In the genomic region with DNA sequence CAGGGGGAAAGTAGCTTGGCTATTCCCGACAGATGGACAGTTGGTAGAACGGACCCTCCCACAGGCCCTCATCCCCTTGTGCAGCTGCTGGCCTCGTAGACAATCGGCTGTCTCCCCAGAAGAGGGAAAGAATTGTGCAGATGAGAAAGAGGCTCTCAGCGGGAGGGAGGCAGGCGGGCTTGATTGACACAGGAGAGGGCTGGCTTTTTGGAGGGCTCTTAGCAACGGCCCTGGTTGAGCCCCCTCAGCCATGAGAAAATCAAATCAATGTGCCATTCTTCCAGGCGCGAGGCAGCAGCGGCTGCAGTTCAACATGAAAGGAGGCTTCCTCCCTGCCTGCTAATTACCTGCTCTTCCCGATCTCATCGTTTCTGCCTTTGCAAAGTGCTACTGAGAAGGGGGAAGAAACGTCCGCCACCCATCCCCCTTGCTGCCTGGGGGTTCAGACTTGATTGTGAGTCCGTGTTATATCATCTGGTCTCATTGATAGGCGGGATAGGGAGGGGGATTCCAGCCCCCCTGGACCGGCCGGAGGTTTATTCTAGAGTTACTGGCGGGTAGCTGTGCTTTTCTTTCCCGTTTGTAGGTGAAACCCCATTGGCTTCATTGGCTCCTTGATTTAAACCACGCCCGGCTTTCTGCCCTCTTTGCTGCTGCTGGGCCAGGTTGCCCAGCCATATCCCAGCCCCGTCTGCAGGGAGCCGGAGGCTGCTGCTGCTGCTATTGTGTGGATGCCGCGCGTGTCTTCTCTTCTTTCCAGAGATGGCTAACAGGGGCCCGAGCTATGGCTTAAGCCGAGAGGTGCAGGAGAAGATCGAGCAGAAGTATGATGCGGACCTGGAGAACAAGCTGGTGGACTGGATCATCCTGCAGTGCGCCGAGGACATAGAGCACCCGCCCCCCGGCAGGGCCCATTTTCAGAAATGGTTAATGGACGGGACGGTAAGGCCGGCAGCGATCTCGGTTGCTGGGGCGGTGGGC, we compare ENCODE assay signal across 1 cellular context.
A peak's percentile ranks its signal among the peaks of the same experiment; 100 is the strongest.
TF ChIP-seq lines count a peak whose summit lies in the region.

Gene TAGLN3, plus strand, starts transcription at position 262 of the 981 bp plus-strand sequence. Its CDS starts 501 bp downstream, at position 763.

TF ChIP-seq in HepG2, 621 proteins besides CTCF, POLR2A, EP300 and RAD21:
- TF ChIP-seq, protein P1, sequence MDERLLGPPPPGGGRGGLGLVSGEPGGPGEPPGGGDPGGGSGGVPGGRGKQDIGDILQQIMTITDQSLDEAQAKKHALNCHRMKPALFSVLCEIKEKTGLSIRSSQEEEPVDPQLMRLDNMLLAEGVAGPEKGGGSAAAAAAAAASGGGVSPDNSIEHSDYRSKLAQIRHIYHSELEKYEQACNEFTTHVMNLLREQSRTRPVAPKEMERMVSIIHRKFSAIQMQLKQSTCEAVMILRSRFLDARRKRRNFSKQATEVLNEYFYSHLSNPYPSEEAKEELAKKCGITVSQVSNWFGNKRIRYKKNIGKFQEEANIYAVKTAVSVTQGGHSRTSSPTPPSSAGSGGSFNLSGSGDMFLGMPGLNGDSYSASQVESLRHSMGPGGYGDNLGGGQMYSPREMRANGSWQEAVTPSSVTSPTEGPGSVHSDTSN (CRISPR knock-in tag; IDR thresholded peaks at IDR 0.05) = 0 out of 2 replicates have a peak, but pooled peaks have one; percentile 36
- TF ChIP-seq POGK (CRISPR knock-in tag; conservative IDR thresholded peaks at IDR 0.05) (0 out of 2 replicates have a peak, but pooled peaks have one; percentile 21), ZNF292 (CRISPR knock-in tag; IDR thresholded peaks at IDR 0.05; ENCODE audit: borderline replicate concordance, low read depth) (0 out of 2 replicates have a peak, but pooled peaks have one; percentile 19), ZNF777 (CRISPR knock-in tag; IDR thresholded peaks at IDR 0.05) (peak; percentile 51), ZNF367 (CRISPR knock-in tag; IDR thresholded peaks at IDR 0.05; ENCODE audit: borderline replicate concordance) (no peak), TFDP2 (CRISPR knock-in tag; IDR thresholded peaks at IDR 0.05) (no peak), ZNF547 (CRISPR knock-in tag; IDR thresholded peaks at IDR 0.05) (0 out of 2 replicates have a peak, but pooled peaks have one; percentile 47), ZEB1 (IDR thresholded peaks at IDR 0.05; ENCODE audit: insufficient replicate concordance, low read depth) (no peak), ZNF607 (CRISPR knock-in tag; IDR thresholded peaks at IDR 0.05; ENCODE audit: borderline replicate concordance) (0 out of 2 replicates have a peak, but pooled peaks have one; percentile 25), ZNF598 (CRISPR knock-in tag; IDR thresholded peaks at IDR 0.05; ENCODE audit: borderline replicate concordance) (peak; percentile 32; the same call in 1 of the 2 replicates), ZNF501 (CRISPR knock-in tag; IDR thresholded peaks at IDR 0.05) (0 out of 2 replicates have a peak, but pooled peaks have one; percentile 32), ZNF687 (CRISPR knock-in tag; IDR thresholded peaks at IDR 0.05) (0 out of 2 replicates have a peak, but pooled peaks have one; percentile 15)
- TF ChIP-seq, protein P2, sequence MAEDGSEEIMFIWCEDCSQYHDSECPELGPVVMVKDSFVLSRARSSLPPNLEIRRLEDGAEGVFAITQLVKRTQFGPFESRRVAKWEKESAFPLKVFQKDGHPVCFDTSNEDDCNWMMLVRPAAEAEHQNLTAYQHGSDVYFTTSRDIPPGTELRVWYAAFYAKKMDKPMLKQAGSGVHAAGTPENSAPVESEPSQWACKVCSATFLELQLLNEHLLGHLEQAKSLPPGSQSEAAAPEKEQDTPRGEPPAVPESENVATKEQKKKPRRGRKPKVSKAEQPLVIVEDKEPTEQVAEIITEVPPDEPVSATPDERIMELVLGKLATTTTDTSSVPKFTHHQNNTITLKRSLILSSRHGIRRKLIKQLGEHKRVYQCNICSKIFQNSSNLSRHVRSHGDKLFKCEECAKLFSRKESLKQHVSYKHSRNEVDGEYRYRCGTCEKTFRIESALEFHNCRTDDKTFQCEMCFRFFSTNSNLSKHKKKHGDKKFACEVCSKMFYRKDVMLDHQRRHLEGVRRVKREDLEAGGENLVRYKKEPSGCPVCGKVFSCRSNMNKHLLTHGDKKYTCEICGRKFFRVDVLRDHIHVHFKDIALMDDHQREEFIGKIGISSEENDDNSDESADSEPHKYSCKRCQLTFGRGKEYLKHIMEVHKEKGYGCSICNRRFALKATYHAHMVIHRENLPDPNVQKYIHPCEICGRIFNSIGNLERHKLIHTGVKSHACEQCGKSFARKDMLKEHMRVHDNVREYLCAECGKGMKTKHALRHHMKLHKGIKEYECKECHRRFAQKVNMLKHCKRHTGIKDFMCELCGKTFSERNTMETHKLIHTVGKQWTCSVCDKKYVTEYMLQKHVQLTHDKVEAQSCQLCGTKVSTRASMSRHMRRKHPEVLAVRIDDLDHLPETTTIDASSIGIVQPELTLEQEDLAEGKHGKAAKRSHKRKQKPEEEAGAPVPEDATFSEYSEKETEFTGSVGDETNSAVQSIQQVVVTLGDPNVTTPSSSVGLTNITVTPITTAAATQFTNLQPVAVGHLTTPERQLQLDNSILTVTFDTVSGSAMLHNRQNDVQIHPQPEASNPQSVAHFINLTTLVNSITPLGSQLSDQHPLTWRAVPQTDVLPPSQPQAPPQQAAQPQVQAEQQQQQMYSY (CRISPR knock-in tag; IDR thresholded peaks at IDR 0.05) = 0 out of 2 replicates have a peak, but pooled peaks have one; percentile 28
